ENCODE assay signal across 8 cellular contexts in genomic region chr17:57407287-57408063, GRCh38.
DNase-seq lines count a peak whose midpoint lies in the region; ATAC-seq and TF ChIP-seq lines count a peak whose summit lies in the region.
"Had no signal": no experiment of that assay in that cellular context is flagged by ENCODE, and none has a peak within 500 bp of the region (broad histone marks: within the 10 kb centered on the region; RNA-seq: fewer than 3 reads in every experiment).

No MANE protein-coding gene starts in this region.

- no peak for TF ChIP-seq CTCF in HL-60 (IDR thresholded peaks at IDR 0.05; ENCODE audit: insufficient read depth, low read length)

- no peaks in the 10 kb centered on the region for H3K27me3 ChIP-seq in HL-60 (ENCODE audit: insufficient read depth, poor library complexity, severe bottlenecking)

- DNase-seq in HL-60 (ENCODE audit: low read depth in 1 of 2, low spot score in 1 of 2) (no peak), NCI-H2196 (lab: John Stamatoyannopoulos, UW; ENCODE audit: unreplicated experiment) (peak; percentile 84), ecto neural progenitor cell (ENCODE audit: low spot score) (peak; percentile 71), sciatic nerve (ENCODE audit: low spot score) (no peak), AG20443 (ENCODE audit: low spot score) (no peak), inferior parietal cortex (ENCODE audit: extremely low spot score) (no peak)

- intact Hi-C loops in sciatic nerve (cut with DNase I): no loop called here

- peak overlapping the region; percentile 75 for H3K27ac ChIP-seq in HL-60 (replicated peaks)

- H3K4me3 ChIP-seq in HL-60 (replicated peaks; ENCODE audit: insufficient read depth, low read length): no peak overlapping the region

- ATAC-seq in sciatic nerve: peak; percentile 77
- ATAC-seq in HG02884 (IDR thresholded peaks at IDR 0.05; ENCODE audit: unreplicated experiment): no peak
- ATAC-seq: Panc1 had no signal

Comparison
In these comparisons a context has a peak if more than half of its experiments do, and no peak if none do; other contexts are left out.
1. DNase-seq: peak in NCI-H2196 (single experiment) and ecto neural progenitor cell (single experiment); none in HL-60 (0 of 2), sciatic nerve (single experiment), AG20443 (single experiment) and inferior parietal cortex (single experiment).